Comparison of ENCODE assay signal across 8 cellular contexts in the genomic region with DNA sequence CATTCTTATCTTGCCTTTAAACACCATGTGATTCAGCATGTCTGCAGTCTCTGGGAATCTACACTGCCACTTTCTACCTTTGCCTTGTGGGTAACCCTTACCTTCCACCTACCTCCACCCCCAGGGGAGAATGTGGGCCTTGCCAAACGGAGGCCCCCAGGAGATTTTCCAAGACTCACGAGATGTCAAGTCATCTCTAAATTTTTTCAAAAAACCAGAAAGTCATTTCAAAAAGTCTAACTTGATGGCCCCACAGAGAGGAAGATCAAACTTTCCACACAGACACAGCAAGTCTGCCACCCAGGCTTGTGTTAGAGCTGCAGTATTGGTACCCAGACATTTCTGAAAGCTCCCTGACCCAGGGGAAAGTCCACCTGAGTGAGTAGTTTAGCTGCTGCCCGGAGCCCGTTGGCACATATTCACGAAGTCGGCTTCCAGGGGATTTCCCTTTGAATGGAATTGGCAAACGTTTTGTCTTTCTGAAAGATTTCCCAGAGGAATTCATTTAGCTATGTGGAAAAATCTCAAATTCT. TPM values are rescaled to one million over a fixed set of nuclear protein-coding genes. Genes with fewer than 3 reads are reported as not detected.
DNase-seq lines count a peak whose midpoint lies in the region; ATAC-seq and TF ChIP-seq lines count a peak whose summit lies in the region.

No MANE protein-coding gene starts in this region.

- H3K4me3 ChIP-seq in DND-41 (ENCODE audit: low read depth in 1 of 2, low read length in 2 of 2) (peak overlapping the region in 1 of 2 experiments; percentile 42; a peak in 2 of 4 replicates), adrenal gland (no peak overlapping the region)

- H3K9me3 ChIP-seq in DND-41 (ENCODE audit: insufficient read depth, low read length, severe bottlenecking) = no peaks in the 10 kb centered on the region
- H3K9me3 ChIP-seq in adrenal gland (replicated peaks in 1 of 3) = no peaks in the 10 kb centered on the region

- H3K36me3 ChIP-seq in DND-41 (ENCODE audit: insufficient read depth, low read length) = no peaks in the 10 kb centered on the region; the same call in 1 of the 2 replicates
- H3K36me3 ChIP-seq in adrenal gland (replicated peaks in 1 of 2) = no peaks in the 10 kb centered on the region

- peak overlapping the region; percentile 18 for H2AFZ ChIP-seq in DND-41 (ENCODE audit: low read depth, low read length)

- no peak for TF ChIP-seq POLR2A in adrenal gland (IDR thresholded peaks at IDR 0.05)

- H3K4me1 ChIP-seq in DND-41 (ENCODE audit: insufficient read depth, low read length) (peaks cover 86% of the 10 kb centered on the region), adrenal gland (replicated peaks in 1 of 2) (no peaks in the 10 kb centered on the region)

- peak overlapping the region; percentile 52 for H3K4me2 ChIP-seq in DND-41 (ENCODE audit: insufficient read depth, low read length)

- H3K9me3 Mint-ChIP-seq in T-helper 1 cell treated with Interleukin-12 subunit alpha and Interleukin-12 subunit beta and Interleukin-4 antibody, amounts not matched to agents 30 μg/mL and 1 μg/mL, for 36 hours = no peaks in the 10 kb centered on the region
- no peaks in the 10 kb centered on the region for H3K9me3 Mint-ChIP-seq in dendritic cell treated with granulocyte-macrophage colony-stimulating factor and Interleukin-4, amounts not matched to agents 40 ng/mL and 50 ng/mL, for 4 days

- H3K27ac Mint-ChIP-seq in T-helper 1 cell treated with Interleukin-12 subunit alpha and Interleukin-12 subunit beta and Interleukin-4 antibody, amounts not matched to agents 30 μg/mL and 1 μg/mL, for 36 hours = peak overlapping the region; percentile 99
- H3K27ac Mint-ChIP-seq in dendritic cell treated with granulocyte-macrophage colony-stimulating factor and Interleukin-4, amounts not matched to agents 40 ng/mL and 50 ng/mL, for 4 days = peak overlapping the region; percentile 78

- intact Hi-C loops in dendritic cell treated with granulocyte-macrophage colony-stimulating factor and Interleukin-4, amounts not matched to agents 40 ng/mL and 50 ng/mL, for 4 days (cut with micrococcal nuclease) = loop anchor here (5.0 kb wide), 2 partner anchors 35 to 415 kb away; no protein-coding TSS in a partner anchor
- intact Hi-C loops in adrenal gland (cut with DNase I) = loop anchor here in 1 of 2 donors (5.0 kb wide), 1 partner anchor 120 kb away; no protein-coding TSS in a partner anchor

- DNase-seq in DND-41 (peak; percentile 52), SK-N-DZ (ENCODE audit: low spot score) (no peak), NCI-H2029 treated with DMSO at 0.1 percent for 48 hours (lab: John Stamatoyannopoulos, UW) (no peak), adrenal gland (no peak)
- DNase-seq in stimulated activated CD4-positive, alpha-beta T cell treated with anti-CD3 and anti-CD28 coated beads, Interleukin-1b, Interleukin-23, amount 100 ng/mL, for 24 hours (ENCODE audit: low read depth in 4 of 4, low spot score in 1 of 4) = peak in 3 of 4 experiments; percentile 44 to 62 (median 50)

- ATAC-seq in DND-41 (ENCODE audit: insufficient read depth, low read depth) = no peak
- ATAC-seq in HG03175 (IDR thresholded peaks at IDR 0.05; ENCODE audit: unreplicated experiment) = no peak

- no peaks in the 10 kb centered on the region for H4K20me1 ChIP-seq in DND-41 (ENCODE audit: insufficient read depth, low read length)

- H3K27me3 ChIP-seq in DND-41 (ENCODE audit: insufficient read depth, low read length, poor library complexity) = no peaks in the 10 kb centered on the region
- no peaks in the 10 kb centered on the region for H3K27me3 ChIP-seq in adrenal gland

- peaks cover 16% of the 10 kb centered on the region for H3K36me3 Mint-ChIP-seq in T-helper 1 cell treated with Interleukin-12 subunit alpha and Interleukin-12 subunit beta and Interleukin-4 antibody, amounts not matched to agents 30 μg/mL and 1 μg/mL, for 36 hours (ENCODE audit: low read depth)
- peaks cover 5% of the 10 kb centered on the region for H3K36me3 Mint-ChIP-seq in dendritic cell treated with granulocyte-macrophage colony-stimulating factor and Interleukin-4, amounts not matched to agents 40 ng/mL and 50 ng/mL, for 4 days (ENCODE audit: low read depth)

- WGBS in adrenal gland, 4 donors = 33 to 48% (median 42%) methylated on average over 7 of the region's 7 CpGs

- H3K79me2 ChIP-seq in DND-41 (ENCODE audit: insufficient read depth, low read length) = peaks cover 54% of the 10 kb centered on the region

- peak overlapping the region; percentile 77 for H3K4me3 Mint-ChIP-seq in T-helper 1 cell treated with Interleukin-12 subunit alpha and Interleukin-12 subunit beta and Interleukin-4 antibody, amounts not matched to agents 30 μg/mL and 1 μg/mL, for 36 hours
- H3K4me3 Mint-ChIP-seq in dendritic cell treated with granulocyte-macrophage colony-stimulating factor and Interleukin-4, amounts not matched to agents 40 ng/mL and 50 ng/mL, for 4 days = no peak overlapping the region

- TF ChIP-seq CTCF in DND-41 (IDR thresholded peaks at IDR 0.05; ENCODE audit: borderline replicate concordance, extremely low read depth, low read length, poor library complexity, severe bottlenecking) = no peak
- TF ChIP-seq CTCF in adrenal gland (IDR thresholded peaks at IDR 0.05) = no peak

- H3K27me3 Mint-ChIP-seq in T-helper 1 cell treated with Interleukin-12 subunit alpha and Interleukin-12 subunit beta and Interleukin-4 antibody, amounts not matched to agents 30 μg/mL and 1 μg/mL, for 36 hours (ENCODE audit: low read depth) = no peaks in the 10 kb centered on the region
- H3K27me3 Mint-ChIP-seq in dendritic cell treated with granulocyte-macrophage colony-stimulating factor and Interleukin-4, amounts not matched to agents 40 ng/mL and 50 ng/mL, for 4 days = no peaks in the 10 kb centered on the region

- H3K4me1 Mint-ChIP-seq in T-helper 1 cell treated with Interleukin-12 subunit alpha and Interleukin-12 subunit beta and Interleukin-4 antibody, amounts not matched to agents 30 μg/mL and 1 μg/mL, for 36 hours (ENCODE audit: low read depth) = peaks cover 46% of the 10 kb centered on the region
- H3K4me1 Mint-ChIP-seq in dendritic cell treated with granulocyte-macrophage colony-stimulating factor and Interleukin-4, amounts not matched to agents 40 ng/mL and 50 ng/mL, for 4 days (ENCODE audit: low read depth) = peaks cover 61% of the 10 kb centered on the region

- H3K27ac ChIP-seq in DND-41 (ENCODE audit: low read length) (peak overlapping the region; percentile 97), adrenal gland (no peak overlapping the region)

- H3K9ac ChIP-seq in DND-41 (ENCODE audit: low read depth, low read length) = peak overlapping the region; percentile 89

RNA-seq across cellular contexts. Expression of gene PSMA6, which starts 4.6 kb away (rescaled TPM):
- 629 and 652 TPM in 2 replicates for polyA plus RNA-seq in SK-N-DZ (2014; cell fraction: cytosol; rRNA removed)
- polyA plus RNA-seq in SK-N-DZ (2014; cell fraction: nucleus; rRNA removed) = 256 and 362 TPM in 2 replicates
- total RNA-seq in adrenal gland = 100 to 1,000 TPM; 114 to 323 (median 185) TPM
- polyA plus RNA-seq in adrenal gland = 100 to 1,000 TPM; 119 to 393 (median 120) TPM

Comparison
In these comparisons a context has a peak if more than half of its experiments do, and no peak if none do; other contexts are left out.
1. DNase-seq: peak in DND-41 (single experiment) and stimulated activated CD4-positive, alpha-beta T cell treated with anti-CD3 and anti-CD28 coated beads, Interleukin-1b, Interleukin-23, amount 100 ng/mL, for 24 hours (3 of 4); none in SK-N-DZ (single experiment), NCI-H2029 treated with DMSO at 0.1 percent for 48 hours (single experiment) and adrenal gland (0 of 7).